ENCODE assay signal across 9 cellular contexts in the genomic region with DNA sequence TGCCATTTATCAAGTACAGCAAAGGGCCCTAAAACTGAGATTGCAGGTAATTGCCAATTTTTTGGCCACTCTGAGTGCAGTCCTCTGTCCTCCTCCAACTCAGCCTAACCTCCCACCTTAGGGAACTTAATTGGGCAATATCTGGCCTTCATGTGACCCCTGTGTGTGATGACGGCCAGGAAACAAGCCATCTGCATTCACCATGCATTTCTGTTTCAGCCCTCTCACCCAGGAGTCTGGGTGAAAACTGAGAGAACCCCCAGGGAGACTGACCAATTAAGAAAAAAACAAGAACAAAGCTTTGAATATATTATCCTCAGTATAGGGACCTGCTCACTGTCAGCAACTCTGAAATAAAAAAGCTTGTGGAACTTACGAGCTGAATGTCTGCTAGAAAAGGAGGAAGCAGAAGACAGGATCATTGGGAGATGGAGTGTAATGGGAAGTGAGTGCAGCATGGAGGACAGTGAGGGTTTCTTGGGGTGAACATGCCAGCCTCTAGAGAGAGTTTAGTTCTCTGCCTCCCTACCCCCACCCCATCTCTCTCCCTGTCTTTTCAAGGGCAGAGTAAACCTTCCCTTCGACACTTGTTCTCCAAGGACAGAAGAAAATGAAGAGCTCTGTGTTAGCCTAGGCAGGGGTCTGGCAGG. TPM values are rescaled to one million over a fixed set of nuclear protein-coding genes. Genes with fewer than 3 reads are reported as not detected.
DNase-seq lines count a peak whose midpoint lies in the region; ATAC-seq, FAIRE-seq and TF ChIP-seq lines count a peak whose summit lies in the region.
"Had no signal": no experiment of that assay in that cellular context is flagged by ENCODE, and none has a peak within 500 bp of the region (broad histone marks: within the 10 kb centered on the region; RNA-seq: fewer than 3 reads in every experiment).

No MANE protein-coding gene starts in this region.

- H3K36me3 ChIP-seq in KOPT-K1 (ENCODE audit: insufficient read depth, low read length) = 0 out of 2 replicates have a peak, but pooled peaks cover 3% of the 10 kb centered on the region
- H3K36me3 ChIP-seq in esophagus squamous epithelium = no peaks in the 10 kb centered on the region
- H3K36me3 ChIP-seq in sigmoid colon = no peaks in the 10 kb centered on the region

- no peak for TF ChIP-seq EP300 in sigmoid colon (IDR thresholded peaks at IDR 0.05)

- peak overlapping the region; percentile 19 for H3K27ac ChIP-seq in KOPT-K1 (ENCODE audit: low read depth, low read length, poor library complexity, severe bottlenecking)
- H3K27ac ChIP-seq in esophagus squamous epithelium = peak overlapping the region in 3 of 4 donors; percentile 42 to 51 (median 47)
- H3K27ac ChIP-seq in sigmoid colon = peak overlapping the region; percentile 36 to 72 (median 60)

- 67 to 71% methylated on average over 3 of the region's 3 CpGs for WGBS in esophagus squamous epithelium, 2 donors
- 64 to 84% methylated on average over 3 of the region's 3 CpGs for WGBS in sigmoid colon, 2 donors

- DNase-seq in esophagus squamous epithelium (lab: John Stamatoyannopoulos, UW) (no peak), sigmoid colon (no peak), mucosa of gallbladder (ENCODE audit: low spot score) (no peak), SHP77 treated with DMSO at 0.1 percent for 48 hours (lab: John Stamatoyannopoulos, UW) (no peak), GM13977 (ENCODE audit: low spot score) (no peak), frontal cortex (ENCODE audit: low spot score in 2 of 2) (no peak)

- H3K4me1 ChIP-seq in esophagus squamous epithelium = peaks cover 0 to 38% (median 10%) of the 10 kb centered on the region in 3 donors
- H3K4me1 ChIP-seq in sigmoid colon = peaks cover 0 to 43% (median 25%) of the 10 kb centered on the region in 4 donors

- H3K4me3 ChIP-seq in esophagus squamous epithelium = peak overlapping the region in 1 of 4 donors; percentile 26
- H3K4me3 ChIP-seq in sigmoid colon = peak overlapping the region in 2 of 4 donors; percentile 1 to 13
- H3K4me3 ChIP-seq: skin epidermis had no signal

- TF ChIP-seq CTCF in esophagus squamous epithelium (IDR thresholded peaks at IDR 0.05) = no peak
- no peak for TF ChIP-seq CTCF in sigmoid colon (IDR thresholded peaks at IDR 0.05)
- no peak for TF ChIP-seq CTCF in GM13977 (IDR thresholded peaks at IDR 0.05; ENCODE audit: extremely low read depth, insufficient read depth, missing control alignments)

- intact Hi-C loops in esophagus squamous epithelium (cut with DNase I) = no loop called here
- intact Hi-C loops in sigmoid colon (cut with DNase I) = loop anchor here (5.0 kb wide), 1 partner anchor 453 kb away; no protein-coding TSS in a partner anchor

- H3K9me3 ChIP-seq in KOPT-K1 (ENCODE audit: insufficient read depth, low read length, poor library complexity, severe bottlenecking) = no peaks in the 10 kb centered on the region
- H3K9me3 ChIP-seq in esophagus squamous epithelium = no peaks in the 10 kb centered on the region
- H3K9me3 ChIP-seq in sigmoid colon = no peaks in the 10 kb centered on the region

- ATAC-seq in GM19395 (IDR thresholded peaks at IDR 0.05; ENCODE audit: unreplicated experiment) = peak; percentile 28

- H3K27me3 ChIP-seq in esophagus squamous epithelium (no peaks in the 10 kb centered on the region), sigmoid colon (no peaks in the 10 kb centered on the region)

- in situ Hi-C loops in GM13977 (cut with MboI; ENCODE audit: low pct_unique_long_range_greater_than_20kb, low sequenced_read_pairs, unreplicated experiment) = no loop called here

- TF ChIP-seq POLR2A in esophagus squamous epithelium (IDR thresholded peaks at IDR 0.05) (no peak), sigmoid colon (IDR thresholded peaks at IDR 0.05) (no peak)

- no peak for FAIRE-seq in frontal cortex (lab: Jason Lieb, UNC)

RNA-seq across cellular contexts. Expression of a gene that starts 9.6 kb away (rescaled TPM):
- total RNA-seq in esophagus squamous epithelium (1 to 10 TPM; 1.5 to 9.0 (median 5.0) TPM), sigmoid colon (10 to 100 TPM; 14.0 to 31.6 (median 27.9) TPM), mucosa of gallbladder (75.8 TPM), frontal cortex (68.9 TPM)
- 10 to 100 TPM; 16.8 to 21.0 (median 19.1) TPM for polyA plus RNA-seq in sigmoid colon
